ENCODE assay signal across 2 cellular contexts in the genomic region with DNA sequence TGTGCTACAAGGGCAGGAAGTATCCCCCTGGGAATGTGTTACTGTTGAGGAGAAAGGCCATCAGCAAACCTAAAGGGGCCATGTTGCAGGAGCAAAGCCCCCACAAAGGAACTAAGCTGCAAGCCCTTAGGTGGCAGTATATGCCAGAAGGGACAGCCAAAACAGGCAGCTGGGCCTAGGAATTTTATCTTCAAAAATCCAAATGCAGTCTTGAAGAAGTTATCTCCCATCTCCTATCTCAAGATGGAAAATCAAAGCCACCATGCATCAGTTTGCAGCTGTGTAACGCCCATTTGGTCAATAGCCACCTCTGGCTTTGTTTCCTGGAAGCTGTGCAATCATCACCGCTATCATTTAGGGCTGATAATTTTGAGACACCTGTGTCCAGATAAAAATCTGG.
TF ChIP-seq lines count a peak whose summit lies in the region.

No MANE protein-coding gene starts in this region.

TF ChIP-seq in Ishikawa, 13 proteins besides CTCF, POLR2A, EP300 and RAD21 (continued from another document):
- TF ChIP-seq, protein P1, sequence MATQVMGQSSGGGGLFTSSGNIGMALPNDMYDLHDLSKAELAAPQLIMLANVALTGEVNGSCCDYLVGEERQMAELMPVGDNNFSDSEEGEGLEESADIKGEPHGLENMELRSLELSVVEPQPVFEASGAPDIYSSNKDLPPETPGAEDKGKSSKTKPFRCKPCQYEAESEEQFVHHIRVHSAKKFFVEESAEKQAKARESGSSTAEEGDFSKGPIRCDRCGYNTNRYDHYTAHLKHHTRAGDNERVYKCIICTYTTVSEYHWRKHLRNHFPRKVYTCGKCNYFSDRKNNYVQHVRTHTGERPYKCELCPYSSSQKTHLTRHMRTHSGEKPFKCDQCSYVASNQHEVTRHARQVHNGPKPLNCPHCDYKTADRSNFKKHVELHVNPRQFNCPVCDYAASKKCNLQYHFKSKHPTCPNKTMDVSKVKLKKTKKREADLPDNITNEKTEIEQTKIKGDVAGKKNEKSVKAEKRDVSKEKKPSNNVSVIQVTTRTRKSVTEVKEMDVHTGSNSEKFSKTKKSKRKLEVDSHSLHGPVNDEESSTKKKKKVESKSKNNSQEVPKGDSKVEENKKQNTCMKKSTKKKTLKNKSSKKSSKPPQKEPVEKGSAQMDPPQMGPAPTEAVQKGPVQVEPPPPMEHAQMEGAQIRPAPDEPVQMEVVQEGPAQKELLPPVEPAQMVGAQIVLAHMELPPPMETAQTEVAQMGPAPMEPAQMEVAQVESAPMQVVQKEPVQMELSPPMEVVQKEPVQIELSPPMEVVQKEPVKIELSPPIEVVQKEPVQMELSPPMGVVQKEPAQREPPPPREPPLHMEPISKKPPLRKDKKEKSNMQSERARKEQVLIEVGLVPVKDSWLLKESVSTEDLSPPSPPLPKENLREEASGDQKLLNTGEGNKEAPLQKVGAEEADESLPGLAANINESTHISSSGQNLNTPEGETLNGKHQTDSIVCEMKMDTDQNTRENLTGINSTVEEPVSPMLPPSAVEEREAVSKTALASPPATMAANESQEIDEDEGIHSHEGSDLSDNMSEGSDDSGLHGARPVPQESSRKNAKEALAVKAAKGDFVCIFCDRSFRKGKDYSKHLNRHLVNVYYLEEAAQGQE (IDR thresholded peaks at IDR 0.05; ENCODE audit: low read depth) = no peak
- TF ChIP-seq CEBPB (IDR thresholded peaks at IDR 0.05) (no peak), NFIC (IDR thresholded peaks at IDR 0.05) (no peak), FOXM1 (IDR thresholded peaks at IDR 0.05; ENCODE audit: borderline replicate concordance, low read depth) (no peak), TEAD4 (IDR thresholded peaks at IDR 0.05) (no peak), EGR1 (IDR thresholded peaks at IDR 0.05) (no peak), YY1 (IDR thresholded peaks at IDR 0.05; ENCODE audit: low read depth) (no peak), TCF12 (IDR thresholded peaks at IDR 0.05; ENCODE audit: low read depth) (no peak), TAF1 (IDR thresholded peaks at IDR 0.05; ENCODE audit: low read depth) (no peak)
- TF ChIP-seq, protein P2, sequence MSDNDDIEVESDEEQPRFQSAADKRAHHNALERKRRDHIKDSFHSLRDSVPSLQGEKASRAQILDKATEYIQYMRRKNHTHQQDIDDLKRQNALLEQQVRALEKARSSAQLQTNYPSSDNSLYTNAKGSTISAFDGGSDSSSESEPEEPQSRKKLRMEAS (IDR thresholded peaks at IDR 0.05) = no peak
- TF ChIP-seq, protein P3, sequence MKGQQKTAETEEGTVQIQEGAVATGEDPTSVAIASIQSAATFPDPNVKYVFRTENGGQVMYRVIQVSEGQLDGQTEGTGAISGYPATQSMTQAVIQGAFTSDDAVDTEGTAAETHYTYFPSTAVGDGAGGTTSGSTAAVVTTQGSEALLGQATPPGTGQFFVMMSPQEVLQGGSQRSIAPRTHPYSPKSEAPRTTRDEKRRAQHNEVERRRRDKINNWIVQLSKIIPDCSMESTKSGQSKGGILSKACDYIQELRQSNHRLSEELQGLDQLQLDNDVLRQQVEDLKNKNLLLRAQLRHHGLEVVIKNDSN (IDR thresholded peaks at IDR 0.05) = no peak

TF ChIP-seq in WTC11, 78 proteins besides CTCF, POLR2A, EP300 and RAD21 (continued from another document):
- TF ChIP-seq, protein P4, sequence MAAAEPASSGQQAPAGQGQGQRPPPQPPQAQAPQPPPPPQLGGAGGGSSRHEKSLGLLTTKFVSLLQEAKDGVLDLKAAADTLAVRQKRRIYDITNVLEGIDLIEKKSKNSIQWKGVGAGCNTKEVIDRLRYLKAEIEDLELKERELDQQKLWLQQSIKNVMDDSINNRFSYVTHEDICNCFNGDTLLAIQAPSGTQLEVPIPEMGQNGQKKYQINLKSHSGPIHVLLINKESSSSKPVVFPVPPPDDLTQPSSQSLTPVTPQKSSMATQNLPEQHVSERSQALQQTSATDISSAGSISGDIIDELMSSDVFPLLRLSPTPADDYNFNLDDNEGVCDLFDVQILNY (CRISPR knock-in tag; IDR thresholded peaks at IDR 0.05) = no peak
- TF ChIP-seq, protein P5, sequence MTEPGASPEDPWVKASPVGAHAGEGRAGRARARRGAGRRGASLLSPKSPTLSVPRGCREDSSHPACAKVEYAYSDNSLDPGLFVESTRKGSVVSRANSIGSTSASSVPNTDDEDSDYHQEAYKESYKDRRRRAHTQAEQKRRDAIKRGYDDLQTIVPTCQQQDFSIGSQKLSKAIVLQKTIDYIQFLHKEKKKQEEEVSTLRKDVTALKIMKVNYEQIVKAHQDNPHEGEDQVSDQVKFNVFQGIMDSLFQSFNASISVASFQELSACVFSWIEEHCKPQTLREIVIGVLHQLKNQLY (CRISPR knock-in tag; IDR thresholded peaks at IDR 0.05) = no peak
- TF ChIP-seq, protein P6, sequence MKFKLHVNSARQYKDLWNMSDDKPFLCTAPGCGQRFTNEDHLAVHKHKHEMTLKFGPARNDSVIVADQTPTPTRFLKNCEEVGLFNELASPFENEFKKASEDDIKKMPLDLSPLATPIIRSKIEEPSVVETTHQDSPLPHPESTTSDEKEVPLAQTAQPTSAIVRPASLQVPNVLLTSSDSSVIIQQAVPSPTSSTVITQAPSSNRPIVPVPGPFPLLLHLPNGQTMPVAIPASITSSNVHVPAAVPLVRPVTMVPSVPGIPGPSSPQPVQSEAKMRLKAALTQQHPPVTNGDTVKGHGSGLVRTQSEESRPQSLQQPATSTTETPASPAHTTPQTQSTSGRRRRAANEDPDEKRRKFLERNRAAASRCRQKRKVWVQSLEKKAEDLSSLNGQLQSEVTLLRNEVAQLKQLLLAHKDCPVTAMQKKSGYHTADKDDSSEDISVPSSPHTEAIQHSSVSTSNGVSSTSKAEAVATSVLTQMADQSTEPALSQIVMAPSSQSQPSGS (CRISPR knock-in tag; IDR thresholded peaks at IDR 0.05; ENCODE audit: borderline replicate concordance, low read depth) = no peak
- TF ChIP-seq RELA (CRISPR knock-in tag; IDR thresholded peaks at IDR 0.05; ENCODE audit: borderline replicate concordance) (no peak), GRHL2 (CRISPR knock-in tag; IDR thresholded peaks at IDR 0.05; ENCODE audit: insufficient replicate concordance, severe bottlenecking) (no peak), ZNF671 (CRISPR knock-in tag; IDR thresholded peaks at IDR 0.05) (no peak), CREB1 (CRISPR knock-in tag; IDR thresholded peaks at IDR 0.05) (no peak), ZNF396 (CRISPR knock-in tag; IDR thresholded peaks at IDR 0.05; ENCODE audit: borderline replicate concordance) (no peak)
- TF ChIP-seq, protein P7, sequence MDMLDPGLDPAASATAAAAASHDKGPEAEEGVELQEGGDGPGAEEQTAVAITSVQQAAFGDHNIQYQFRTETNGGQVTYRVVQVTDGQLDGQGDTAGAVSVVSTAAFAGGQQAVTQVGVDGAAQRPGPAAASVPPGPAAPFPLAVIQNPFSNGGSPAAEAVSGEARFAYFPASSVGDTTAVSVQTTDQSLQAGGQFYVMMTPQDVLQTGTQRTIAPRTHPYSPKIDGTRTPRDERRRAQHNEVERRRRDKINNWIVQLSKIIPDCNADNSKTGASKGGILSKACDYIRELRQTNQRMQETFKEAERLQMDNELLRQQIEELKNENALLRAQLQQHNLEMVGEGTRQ (CRISPR knock-in tag; IDR thresholded peaks at IDR 0.05) = no peak
- TF ChIP-seq, protein P8, sequence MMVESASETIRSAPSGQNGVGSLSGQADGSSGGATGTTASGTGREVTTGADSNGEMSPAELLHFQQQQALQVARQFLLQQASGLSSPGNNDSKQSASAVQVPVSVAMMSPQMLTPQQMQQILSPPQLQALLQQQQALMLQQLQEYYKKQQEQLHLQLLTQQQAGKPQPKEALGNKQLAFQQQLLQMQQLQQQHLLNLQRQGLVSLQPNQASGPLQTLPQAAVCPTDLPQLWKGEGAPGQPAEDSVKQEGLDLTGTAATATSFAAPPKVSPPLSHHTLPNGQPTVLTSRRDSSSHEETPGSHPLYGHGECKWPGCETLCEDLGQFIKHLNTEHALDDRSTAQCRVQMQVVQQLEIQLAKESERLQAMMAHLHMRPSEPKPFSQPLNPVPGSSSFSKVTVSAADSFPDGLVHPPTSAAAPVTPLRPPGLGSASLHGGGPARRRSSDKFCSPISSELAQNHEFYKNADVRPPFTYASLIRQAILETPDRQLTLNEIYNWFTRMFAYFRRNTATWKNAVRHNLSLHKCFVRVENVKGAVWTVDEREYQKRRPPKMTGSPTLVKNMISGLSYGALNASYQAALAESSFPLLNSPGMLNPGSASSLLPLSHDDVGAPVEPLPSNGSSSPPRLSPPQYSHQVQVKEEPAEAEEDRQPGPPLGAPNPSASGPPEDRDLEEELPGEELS (CRISPR knock-in tag; IDR thresholded peaks at IDR 0.05) = no peak
